In genomic region chr9:136944519-136945332, GRCh38 we compare ENCODE assay signal across 8 cellular contexts. TPM values are rescaled to one million over a fixed set of nuclear protein-coding genes. Genes with fewer than 3 reads are reported as not detected.
DNase-seq lines count a peak whose midpoint lies in the region; ATAC-seq and TF ChIP-seq lines count a peak whose summit lies in the region.

C8G (plus strand) TSS chr9:136945243; CDS start chr9:136945321, 78 bp downstream.
A gene with protein sequence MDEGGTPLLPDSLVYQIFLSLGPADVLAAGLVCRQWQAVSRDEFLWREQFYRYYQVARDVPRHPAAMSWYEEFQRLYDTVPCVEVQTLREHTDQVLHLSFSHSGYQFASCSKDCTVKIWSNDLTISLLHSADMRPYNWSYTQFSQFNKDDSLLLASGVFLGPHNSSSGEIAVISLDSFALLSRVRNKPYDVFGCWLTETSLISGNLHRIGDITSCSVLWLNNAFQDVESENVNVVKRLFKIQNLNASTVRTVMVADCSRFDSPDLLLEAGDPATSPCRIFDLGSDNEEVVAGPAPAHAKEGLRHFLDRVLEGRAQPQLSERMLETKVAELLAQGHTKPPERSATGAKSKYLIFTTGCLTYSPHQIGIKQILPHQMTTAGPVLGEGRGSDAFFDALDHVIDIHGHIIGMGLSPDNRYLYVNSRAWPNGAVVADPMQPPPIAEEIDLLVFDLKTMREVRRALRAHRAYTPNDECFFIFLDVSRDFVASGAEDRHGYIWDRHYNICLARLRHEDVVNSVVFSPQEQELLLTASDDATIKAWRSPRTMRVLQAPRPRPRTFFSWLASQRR (minus strand): TSS chr9:136944738. CDS start chr9:136944083, 655 bp downstream.

- H3K27ac ChIP-seq in SK-N-SH (ENCODE audit: low read depth in 2 of 2, low read length in 1 of 2): peak within 1 kb of the TSS; percentile 22 to 86; a peak in 3 of 4 replicates
- peak within 1 kb of the TSS; percentile 65 for H3K27ac ChIP-seq in osteoblast (ENCODE audit: low read depth, low read length)
- H3K27ac ChIP-seq in thoracic aorta: peak within 1 kb of the TSS; percentile 79 to 83

- H3K4me2 ChIP-seq in SK-N-SH (peak within 1 kb of the TSS; percentile 96), osteoblast (ENCODE audit: insufficient read depth, low read length) (peak within 1 kb of the TSS; percentile 88)

- H3K79me2 ChIP-seq in SK-N-SH (ENCODE audit: insufficient read depth): peaks cover 28% of the 10 kb centered on the region
- H3K79me2 ChIP-seq in osteoblast (ENCODE audit: insufficient read depth, low read length): peaks cover 39% of the 10 kb centered on the region

- H3K9me3 ChIP-seq in SK-N-SH (no peaks in the 10 kb centered on the region), osteoblast (ENCODE audit: low read depth, low read length) (no peaks in the 10 kb centered on the region), thoracic aorta (no peaks in the 10 kb centered on the region)

- H3K9me3 Mint-ChIP-seq in activated naive CD8-positive, alpha-beta T cell (ENCODE audit: low read depth): no peaks in the 10 kb centered on the region

- peak; percentile 39; the same call in 1 of the 2 replicates for TF ChIP-seq RAD21 in SK-N-SH (IDR thresholded peaks at IDR 0.05; ENCODE audit: low read length)

- no peak for TF ChIP-seq EP300 in SK-N-SH (IDR thresholded peaks at IDR 0.05; ENCODE audit: borderline replicate concordance in 1 of 2, low read depth in 1 of 2, low read length in 1 of 2)

- ATAC-seq in HG02571 (IDR thresholded peaks at IDR 0.05; ENCODE audit: unreplicated experiment) (peak; percentile 69), thoracic aorta (ENCODE audit: insufficient number of reproducible peaks, low FRiP score, low read depth) (peak; percentile 52)

- H3K4me1 ChIP-seq in SK-N-SH (ENCODE audit: control insufficient read depth in 1 of 2, insufficient read depth in 2 of 2, low read depth in 1 of 2, low read length in 1 of 2): peaks cover 0 to 19% of the 10 kb centered on the region in 2 experiments; a peak in 1 of 4 replicates
- H3K4me1 ChIP-seq in osteoblast (ENCODE audit: insufficient read depth, low read length): peaks cover 12% of the 10 kb centered on the region
- H3K4me1 ChIP-seq in thoracic aorta (ENCODE audit: control insufficient read depth in 1 of 2, low read depth in 2 of 2): peaks cover 17 to 45% of the 10 kb centered on the region in 2 donors

- intact Hi-C loops in head of caudate nucleus (cut with DNase I): loop anchor here (5.0 to 10.0 kb wide), 2 partner anchors 33 to 60 kb away; partner anchors contain the start of genes PTGDS and TRAF2

- H3K27me3 ChIP-seq in SK-N-SH (ENCODE audit: insufficient read depth) (no peaks in the 10 kb centered on the region), osteoblast (ENCODE audit: insufficient read depth, low read length) (no peaks in the 10 kb centered on the region), thoracic aorta (replicated peaks; ENCODE audit: insufficient read depth) (no peaks in the 10 kb centered on the region)

- H4K20me1 ChIP-seq in SK-N-SH (ENCODE audit: insufficient read depth) (peaks cover 13% of the 10 kb centered on the region), osteoblast (ENCODE audit: insufficient read depth, low read length) (peaks cover 17% of the 10 kb centered on the region)

- DNase-seq in GM10266 (ENCODE audit: extremely low spot score): peak; percentile 100
- peak; percentile 94 for DNase-seq in NB4 (ENCODE audit: low read depth)
- DNase-seq in SK-N-SH: peak; percentile 100
- DNase-seq in head of caudate nucleus: peak; percentile 67 to 97 (median 93)
- peak; percentile 100 for DNase-seq in osteoblast (ENCODE audit: insufficient read length, low spot score, missing footprints)
- DNase-seq in thoracic aorta (ENCODE audit: low spot score): peak; percentile 57

- no peaks in the 10 kb centered on the region for H3F3A ChIP-seq in SK-N-SH (replicated peaks; ENCODE audit: insufficient read depth)

- H2AFZ ChIP-seq in SK-N-SH (ENCODE audit: low read depth) (no peak within 1 kb of the TSS), osteoblast (ENCODE audit: low read length) (no peak within 1 kb of the TSS)

- POLR2A ChIA-PET in SK-N-SH (lab: Yijun Ruan, JAX): interaction anchor here (1.2 kb wide), 2 partner anchors 47 to 52 kb away, joined by 3 to 4 read pairs; partner anchors contain the start of genes CLIC3 and PAXX

- peak; percentile 55 for TF ChIP-seq POLR2A in NB4 (IDR thresholded peaks at IDR 0.05; ENCODE audit: extremely low read depth, insufficient read length)

- H3K27me3 Mint-ChIP-seq in activated naive CD8-positive, alpha-beta T cell: no peaks in the 10 kb centered on the region

- peaks cover 5% of the 10 kb centered on the region for H3K4me1 Mint-ChIP-seq in activated naive CD8-positive, alpha-beta T cell (ENCODE audit: low read depth)

- H3K9me2 ChIP-seq in SK-N-SH: no peaks in the 10 kb centered on the region

- H3K4me3 ChIP-seq in NB4 (ENCODE audit: low read depth, low read length) (peak within 1 kb of the TSS; percentile 69), SK-N-SH (ENCODE audit: low read depth in 2 of 2, low read length in 1 of 2) (peak within 1 kb of the TSS; percentile 77 to 94), osteoblast (ENCODE audit: insufficient read depth, low read length) (peak within 1 kb of the TSS; percentile 88), thoracic aorta (peak within 1 kb of the TSS; percentile 97)

- H3K4me3 Mint-ChIP-seq in activated naive CD8-positive, alpha-beta T cell: peak within 1 kb of the TSS; percentile 79

- H3K36me3 ChIP-seq in SK-N-SH (replicated peaks in 1 of 2; ENCODE audit: control insufficient read depth in 1 of 2, insufficient read depth in 2 of 2, low read length in 1 of 2): peaks cover 6 to 33% of the 10 kb centered on the region in 2 experiments
- H3K36me3 ChIP-seq in osteoblast (ENCODE audit: insufficient read depth, low read length): peaks cover 33% of the 10 kb centered on the region
- peaks cover 28% of the 10 kb centered on the region for H3K36me3 ChIP-seq in thoracic aorta

- CTCF ChIA-PET in SK-N-SH (lab: Yijun Ruan, JAX): interaction anchor here (0.6 to 13.2 kb wide), 25 partner anchors 12 to 506 kb away, joined by 3 to 350 read pairs (median 4); partner anchors contain the start of genes ABCA2, CLIC3, FUT7 and LCN8

- peak within 1 kb of the TSS; percentile 77 for H3K27ac Mint-ChIP-seq in activated naive CD8-positive, alpha-beta T cell

- peak within 1 kb of the TSS; percentile 80 for H3K9ac ChIP-seq in SK-N-SH

- H3K36me3 Mint-ChIP-seq in activated naive CD8-positive, alpha-beta T cell: no peaks in the 10 kb centered on the region

- 18% methylated on average over 16 of the region's 74 CpGs for WGBS in SK-N-SH (ENCODE audit: low lambda C conversion rate)

- TF ChIP-seq CTCF in GM10266 (IDR thresholded peaks at IDR 0.05; ENCODE audit: control insufficient read depth, insufficient read depth, low read depth, missing control alignments) (peak; percentile 89), NB4 (IDR thresholded peaks at IDR 0.05; ENCODE audit: low read depth, low read length) (peak; percentile 69), SK-N-SH (IDR thresholded peaks at IDR 0.05) (peak; percentile 85), osteoblast (IDR thresholded peaks at IDR 0.05; ENCODE audit: extremely low read depth, low read depth, low read length) (peak; percentile 85), thoracic aorta (IDR thresholded peaks at IDR 0.05) (peak; percentile 98)

TF ChIP-seq in SK-N-SH, 30 proteins besides CTCF, POLR2A, EP300 and RAD21 (continues in another document):
- no peak for TF ChIP-seq TCF12 (IDR thresholded peaks at IDR 0.05)
- TF ChIP-seq CHD2 (IDR thresholded peaks at IDR 0.05; ENCODE audit: low read length, partially characterized antibody): no peak
- no peak for TF ChIP-seq FOXJ3 (CRISPR knock-in tag; IDR thresholded peaks at IDR 0.05)
- TF ChIP-seq FOXM1 (IDR thresholded peaks at IDR 0.05; ENCODE audit: low read depth): no peak
- peak; percentile 92 for TF ChIP-seq NRF1 (IDR thresholded peaks at IDR 0.05; ENCODE audit: low read depth, low read length)
- no peak; the same call in 1 of the 2 replicates for TF ChIP-seq GATA2 (CRISPR knock-in tag; IDR thresholded peaks at IDR 0.05)
- TF ChIP-seq RCOR1 (IDR thresholded peaks at IDR 0.05; ENCODE audit: low read length): peak; percentile 62; the same call in 1 of the 2 replicates
- peak; percentile 62; the same call in 1 of the 2 replicates for TF ChIP-seq YY1 (IDR thresholded peaks at IDR 0.05; ENCODE audit: low read depth)
- TF ChIP-seq, protein P1, sequence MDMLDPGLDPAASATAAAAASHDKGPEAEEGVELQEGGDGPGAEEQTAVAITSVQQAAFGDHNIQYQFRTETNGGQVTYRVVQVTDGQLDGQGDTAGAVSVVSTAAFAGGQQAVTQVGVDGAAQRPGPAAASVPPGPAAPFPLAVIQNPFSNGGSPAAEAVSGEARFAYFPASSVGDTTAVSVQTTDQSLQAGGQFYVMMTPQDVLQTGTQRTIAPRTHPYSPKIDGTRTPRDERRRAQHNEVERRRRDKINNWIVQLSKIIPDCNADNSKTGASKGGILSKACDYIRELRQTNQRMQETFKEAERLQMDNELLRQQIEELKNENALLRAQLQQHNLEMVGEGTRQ (IDR thresholded peaks at IDR 0.05; ENCODE audit: borderline replicate concordance, low read depth, low read length): no peak
- TF ChIP-seq, protein P2, sequence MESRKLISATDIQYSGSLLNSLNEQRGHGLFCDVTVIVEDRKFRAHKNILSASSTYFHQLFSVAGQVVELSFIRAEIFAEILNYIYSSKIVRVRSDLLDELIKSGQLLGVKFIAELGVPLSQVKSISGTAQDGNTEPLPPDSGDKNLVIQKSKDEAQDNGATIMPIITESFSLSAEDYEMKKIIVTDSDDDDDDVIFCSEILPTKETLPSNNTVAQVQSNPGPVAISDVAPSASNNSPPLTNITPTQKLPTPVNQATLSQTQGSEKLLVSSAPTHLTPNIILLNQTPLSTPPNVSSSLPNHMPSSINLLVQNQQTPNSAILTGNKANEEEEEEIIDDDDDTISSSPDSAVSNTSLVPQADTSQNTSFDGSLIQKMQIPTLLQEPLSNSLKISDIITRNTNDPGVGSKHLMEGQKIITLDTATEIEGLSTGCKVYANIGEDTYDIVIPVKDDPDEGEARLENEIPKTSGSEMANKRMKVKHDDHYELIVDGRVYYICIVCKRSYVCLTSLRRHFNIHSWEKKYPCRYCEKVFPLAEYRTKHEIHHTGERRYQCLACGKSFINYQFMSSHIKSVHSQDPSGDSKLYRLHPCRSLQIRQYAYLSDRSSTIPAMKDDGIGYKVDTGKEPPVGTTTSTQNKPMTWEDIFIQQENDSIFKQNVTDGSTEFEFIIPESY (IDR thresholded peaks at IDR 0.05; ENCODE audit: borderline replicate concordance, low read depth): no peak
- peak; percentile 34; the same call in 1 of the 2 replicates for TF ChIP-seq TAF1 (IDR thresholded peaks at IDR 0.05; ENCODE audit: borderline replicate concordance, low read depth, low read length)

RNA-seq across cellular contexts. Expression of gene C8G, which starts in this region (rescaled TPM):
- polyA plus RNA-seq in SK-N-SH (2012; rRNA removed): 0.28 and 0.49 TPM in 2 replicates
- polyA plus RNA-seq in SK-N-SH (2012; cell fraction: cytosol; rRNA removed): 0.12 and 0.29 TPM in 2 replicates
- polyA plus RNA-seq in SK-N-SH (2012; cell fraction: nucleus; rRNA removed): 5.5 and 7.4 TPM in 2 replicates
- total RNA-seq in osteoblast: 1.2 TPM in 1 of 2 replicates, not detected in the other
- total RNA-seq in thoracic aorta: not detected

RNA-seq across cellular contexts. Expression of the second gene that starts in this region (rescaled TPM):
- polyA plus RNA-seq in SK-N-SH (2012; rRNA removed): 78.9 and 85.5 TPM in 2 replicates
- 20.0 and 39.4 TPM in 2 replicates for polyA plus RNA-seq in SK-N-SH (2012; cell fraction: cytosol; rRNA removed)
- 328 and 386 TPM in 2 replicates for polyA plus RNA-seq in SK-N-SH (2012; cell fraction: nucleus; rRNA removed)
- total RNA-seq in osteoblast: 143 and 157 TPM in 2 replicates
- total RNA-seq in thoracic aorta: 100 to 1,000 TPM; 176 to 383 TPM

Comparison
In these comparisons a context has a peak if more than half of its experiments do, and no peak if none do; other contexts are left out.
1. Peak in every context shown above with its lines: DNase-seq, ATAC-seq, H3K4me3 ChIP-seq and H3K27ac ChIP-seq.